In genomic region chr5:151771259-151772028, GRCh38 we compare ENCODE assay signal across 8 cellular contexts. TPM values are rescaled to one million over a fixed set of nuclear protein-coding genes. Genes with fewer than 3 reads are reported as not detected.
DNase-seq lines count a peak whose midpoint lies in the region; ATAC-seq, FAIRE-seq and TF ChIP-seq lines count a peak whose summit lies in the region.

Gene G3BP1 (plus strand): TSS chr5:151771954. CDS start chr5:151786621, 14,667 bp downstream.

- intact Hi-C loops in right cardiac atrium (cut with DNase I) (no loop called here), uterus (cut with DNase I; ENCODE audit: low total_unique reads) (no loop called here)

- no peaks in the 10 kb centered on the region for H3K9me3 Mint-ChIP-seq in astrocyte (ENCODE audit: unreplicated experiment)

- under 1% methylated on average over 49 of the region's 49 CpGs for WGBS in right cardiac atrium

- H3K4me2 ChIP-seq in astrocyte (ENCODE audit: low read length), result peak within 1 kb of the TSS; percentile 91

- H3K4me1 ChIP-seq in astrocyte (ENCODE audit: insufficient read depth, low read length) (peaks cover 24% of the 10 kb centered on the region), right cardiac atrium (ENCODE audit: control insufficient read depth, insufficient read depth, low read length) (no peaks in the 10 kb centered on the region), uterus (peaks cover 7 to 11% of the 10 kb centered on the region in 2 donors)

- ATAC-seq in GM18505 (IDR thresholded peaks at IDR 0.05; ENCODE audit: unreplicated experiment) (peak; percentile 78), HG02973 (IDR thresholded peaks at IDR 0.05; ENCODE audit: unreplicated experiment) (peak; percentile 77), right cardiac atrium (peak; percentile 96)

- H4K20me1 ChIP-seq in astrocyte (ENCODE audit: insufficient read depth, low read length), result peaks cover 43% of the 10 kb centered on the region

- peak; percentile 99 for TF ChIP-seq POLR2A in GM18505 (IDR thresholded peaks at IDR 0.05; ENCODE audit: borderline replicate concordance, extremely low read depth, insufficient read depth, insufficient read length)
- TF ChIP-seq POLR2A in uterus (IDR thresholded peaks at IDR 0.05), result peak; percentile 98 to 99

- H3K36me3 ChIP-seq in astrocyte (ENCODE audit: insufficient read depth, low read length) (no peaks in the 10 kb centered on the region), uterus (no peaks in the 10 kb centered on the region)

- H3K36me3 Mint-ChIP-seq in astrocyte (ENCODE audit: low read depth, unreplicated experiment), result no peaks in the 10 kb centered on the region

- peak within 1 kb of the TSS; percentile 93 for H3K4me3 Mint-ChIP-seq in astrocyte (ENCODE audit: unreplicated experiment)

- H3K9me3 ChIP-seq in astrocyte (ENCODE audit: insufficient read depth, low read depth, low read length), result no peaks in the 10 kb centered on the region
- no peaks in the 10 kb centered on the region for H3K9me3 ChIP-seq in right cardiac atrium (ENCODE audit: control insufficient read depth, low read length)
- H3K9me3 ChIP-seq in uterus, result no peaks in the 10 kb centered on the region

- no peaks in the 10 kb centered on the region for H3K27me3 Mint-ChIP-seq in astrocyte (ENCODE audit: low read depth, unreplicated experiment)

- H3K27me3 ChIP-seq in astrocyte (ENCODE audit: insufficient read depth, low read length) (no peaks in the 10 kb centered on the region), right cardiac atrium (ENCODE audit: control insufficient read depth, insufficient read depth) (no peaks in the 10 kb centered on the region), uterus (no peaks in the 10 kb centered on the region)

- TF ChIP-seq CTCF in astrocyte (IDR thresholded peaks at IDR 0.05; ENCODE audit: insufficient read depth, low read depth, low read length) (peak; percentile 70), uterus (IDR thresholded peaks at IDR 0.05) (peak; percentile 44 to 73 (median 54))

- DNase-seq in NCI-H2029 (lab: John Stamatoyannopoulos, UW) (peak; percentile 100), T-helper 22 cell (ENCODE audit: low read depth) (peak; percentile 100), astrocyte (ENCODE audit: low read depth) (peak; percentile 100), right cardiac atrium (peak; percentile 100), pulmonary artery endothelial cell (ENCODE audit: low read depth, low spot score) (peak; percentile 100), uterus (peak; percentile 100)

- H3K27ac ChIP-seq in astrocyte (ENCODE audit: low read depth, low read length), result peak within 1 kb of the TSS; percentile 91
- H3K27ac ChIP-seq in right cardiac atrium (ENCODE audit: low read length), result peak within 1 kb of the TSS; percentile 98
- H3K27ac ChIP-seq in uterus, result peak within 1 kb of the TSS; percentile 92 to 94

- FAIRE-seq in astrocyte (lab: Jason Lieb, UNC), result peak; percentile 80

- peak within 1 kb of the TSS; percentile 21 for H3K27ac Mint-ChIP-seq in astrocyte (ENCODE audit: unreplicated experiment)

- peak within 1 kb of the TSS; percentile 93 for H3K9ac ChIP-seq in astrocyte (ENCODE audit: low read length)

- peaks cover 20% of the 10 kb centered on the region for H3K4me1 Mint-ChIP-seq in astrocyte (ENCODE audit: low read depth, unreplicated experiment)

- peaks cover 44% of the 10 kb centered on the region for H3K79me2 ChIP-seq in astrocyte (ENCODE audit: insufficient read depth, low read length)

- H2AFZ ChIP-seq in astrocyte (ENCODE audit: low read depth, low read length), result peak within 1 kb of the TSS; percentile 87

- H3K4me3 ChIP-seq in astrocyte (ENCODE audit: insufficient read depth, low read depth, low read length), result peak within 1 kb of the TSS; percentile 97
- peak within 1 kb of the TSS; percentile 83 for H3K4me3 ChIP-seq in right cardiac atrium (ENCODE audit: low read length)
- peak within 1 kb of the TSS; percentile 50 to 85 for H3K4me3 ChIP-seq in uterus

RNA-seq across cellular contexts. Expression of gene G3BP1, which starts in this region (rescaled TPM):
- total RNA-seq in astrocyte, result 231 and 246 TPM in 2 replicates
- total RNA-seq in right cardiac atrium, result 100 to 1,000 TPM in 3 of 4 donors, 10 to 100 TPM in 1; 94.8 to 121 (median 112) TPM
- polyA plus RNA-seq in right cardiac atrium, result 25.5 TPM
- 289 and 494 TPM in 2 replicates for total RNA-seq in pulmonary artery endothelial cell
- 100 to 1,000 TPM in 3 of 4 donors, 10 to 100 TPM in 1; 72.1 to 240 (median 168) TPM for total RNA-seq in uterus

Comparison
In these comparisons a context has a peak if more than half of its experiments do, and no peak if none do; other contexts are left out.
1. Peak in every context shown above with its lines: DNase-seq, ATAC-seq, H3K4me3 ChIP-seq and H3K27ac ChIP-seq.